1 cellular context compared by ENCODE assay signal in the genomic region with DNA sequence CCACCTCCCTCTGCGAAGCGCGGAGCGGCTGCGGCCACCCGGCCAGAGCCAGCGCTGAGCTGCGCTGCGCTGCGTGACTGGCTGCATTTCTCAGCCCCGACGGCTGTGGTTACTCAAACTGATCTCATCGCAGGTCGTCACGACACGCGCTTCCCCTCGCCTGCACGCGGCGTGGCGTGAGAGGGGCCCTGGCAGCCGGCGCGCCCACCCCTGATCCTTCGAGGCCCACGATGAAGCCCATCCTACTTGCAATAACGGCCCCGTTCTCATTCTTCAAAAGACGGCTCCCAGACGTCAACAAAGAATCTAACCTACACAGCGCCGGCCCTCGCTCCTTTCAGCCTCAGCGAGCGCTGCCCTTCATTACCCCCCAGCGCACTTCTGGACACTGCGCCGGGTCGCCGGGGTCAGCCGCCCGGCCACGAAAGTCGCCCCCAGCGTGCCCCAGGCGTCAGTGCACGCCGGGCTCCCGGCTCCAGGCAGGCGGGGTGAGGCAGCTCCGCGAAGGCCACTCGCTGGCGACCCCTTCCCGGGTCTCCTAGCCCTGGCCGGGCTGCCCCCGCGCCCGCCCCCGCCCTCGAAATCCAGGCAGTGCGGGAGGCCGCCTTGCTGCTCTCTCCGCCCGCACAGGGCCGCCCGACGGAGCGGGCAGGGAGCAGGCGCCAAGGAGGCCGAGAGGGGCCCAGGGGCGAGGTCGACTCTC.
TF ChIP-seq lines count a peak whose summit lies in the region.

No MANE protein-coding gene starts in this region.

TF ChIP-seq in endothelial cell of umbilical vein, 7 proteins besides CTCF, POLR2A, EP300 and RAD21 (continued from another document):
- no peak for TF ChIP-seq POLR2AphosphoS5 (IDR thresholded peaks at IDR 0.05; ENCODE audit: insufficient read depth, low read depth, low read length)
- no peak for TF ChIP-seq GATA2 (IDR thresholded peaks at IDR 0.05; ENCODE audit: insufficient read depth, insufficient read length, low read depth, low read length)
TF ChIP-seq in endothelial cell of umbilical vein: peak in this region for 0.
